ENCODE assay signal across 9 cellular contexts in genomic region chr15:52078876-52079700, GRCh38. TPM values are rescaled to one million over a fixed set of nuclear protein-coding genes. Genes with fewer than 3 reads are reported as not detected.
A peak's percentile ranks its signal among the peaks of the same experiment; 100 is the strongest.
DNase-seq lines count a peak whose midpoint lies in the region; ATAC-seq and TF ChIP-seq lines count a peak whose summit lies in the region.
"Had no signal": no experiment of that assay in that cellular context is flagged by ENCODE, and none has a peak within 500 bp of the region (broad histone marks: within the 10 kb centered on the region; RNA-seq: fewer than 3 reads in every experiment).

No MANE protein-coding gene starts in this region.

- H3K36me3 Mint-ChIP-seq in CD4-positive, alpha-beta T cell (ENCODE audit: low read depth), result no peaks in the 10 kb centered on the region
- H3K36me3 Mint-ChIP-seq: IgD-negative memory B cell had no signal

- no peaks in the 10 kb centered on the region for H3K9me3 ChIP-seq in CD4-positive, alpha-beta T cell (ENCODE audit: control insufficient read depth, low read length)
- no peaks in the 10 kb centered on the region for H3K9me3 ChIP-seq in suprapubic skin

- H3K27ac ChIP-seq in CD4-positive, alpha-beta T cell (ENCODE audit: low read depth, low read length), result no peak overlapping the region
- peak overlapping the region; percentile 91 for H3K27ac ChIP-seq in suprapubic skin

- peaks cover 32% of the 10 kb centered on the region for H3K4me1 ChIP-seq in suprapubic skin

- TF ChIP-seq POLR2A in suprapubic skin (IDR thresholded peaks at IDR 0.05), result no peak

- peaks cover 12% of the 10 kb centered on the region for H3K4me1 Mint-ChIP-seq in CD4-positive, alpha-beta T cell (ENCODE audit: low read depth)

- no peaks in the 10 kb centered on the region for H3K36me3 ChIP-seq in suprapubic skin

- no peaks in the 10 kb centered on the region for H3K27me3 ChIP-seq in CD4-positive, alpha-beta T cell (ENCODE audit: control insufficient read depth, insufficient read depth, low read length)
- H3K27me3 ChIP-seq in suprapubic skin, result no peaks in the 10 kb centered on the region

- POLR2A ChIA-PET in CD4-positive, alpha-beta T cell (lab: Charles Lee), result interaction anchor here (0.6 to 1.9 kb wide), 5 partner anchors 33 to 107 kb away, joined by 3 to 9 read pairs (median 7); partner anchors contain the start of gene LEO1

- intact Hi-C loops in CD4-positive, alpha-beta T cell (cut with DNase I, micrococcal nuclease), result loop anchor here (1.0 to 5.0 kb wide), 5 partner anchors 59 to 187 kb away; no protein-coding TSS in a partner anchor

- no peaks in the 10 kb centered on the region for H3K27me3 Mint-ChIP-seq in CD4-positive, alpha-beta T cell

- no peak overlapping the region for H3K4me3 Mint-ChIP-seq in CD4-positive, alpha-beta T cell
- H3K4me3 Mint-ChIP-seq: IgD-negative memory B cell had no signal

- H3K4me3 ChIP-seq in HFF-Myc (replicated peaks; ENCODE audit: low read depth, low read length) (no peak overlapping the region), fibroblast of villous mesenchyme (ENCODE audit: low read depth, low read length) (no peak overlapping the region), suprapubic skin (no peak overlapping the region)

- CTCF ChIA-PET in CD4-positive, alpha-beta T cell (lab: Charles Lee), result interaction anchor here (0.6 to 1.4 kb wide), 13 partner anchors 9 to 162 kb away, joined by 3 to 10 read pairs (median 4); partner anchors contain the start of genes LEO1 and MAPK6

- no peaks in the 10 kb centered on the region for H3K9me3 Mint-ChIP-seq in CD4-positive, alpha-beta T cell
- H3K9me3 Mint-ChIP-seq: IgD-negative memory B cell had no signal

- peak; percentile 91 for ATAC-seq in CD4-positive, alpha-beta T cell (ENCODE audit: poor library complexity)
- ATAC-seq in GM21576 (IDR thresholded peaks at IDR 0.05; ENCODE audit: unreplicated experiment), result no peak

- H3K27ac Mint-ChIP-seq in CD4-positive, alpha-beta T cell, result no peak overlapping the region
- H3K27ac Mint-ChIP-seq: IgD-negative memory B cell had no signal

- peak; percentile 83 for TF ChIP-seq CTCF in CD4-positive, alpha-beta T cell (IDR thresholded peaks at IDR 0.05)
- TF ChIP-seq CTCF in HFF-Myc (IDR thresholded peaks at IDR 0.05; ENCODE audit: low read depth, low read length, missing control alignments) (peak; percentile 92), fibroblast of villous mesenchyme (IDR thresholded peaks at IDR 0.05; ENCODE audit: insufficient read depth, low read depth, low read length) (peak; percentile 89), suprapubic skin (IDR thresholded peaks at IDR 0.05) (peak; percentile 68 to 79)

- 60% methylated on average over 13 of the region's 13 CpGs for WGBS in suprapubic skin

- no peak for TF ChIP-seq EP300 in suprapubic skin (IDR thresholded peaks at IDR 0.05)

- DNase-seq in CD4-positive, alpha-beta T cell, result peak; percentile 75 to 89 (median 80)
- DNase-seq in HFF-Myc (ENCODE audit: extremely low read depth, low read depth) (no peak), RPMI8226 (peak; percentile 91), fibroblast of villous mesenchyme (ENCODE audit: low read depth) (peak; percentile 78), nucleus accumbens (lab: John Stamatoyannopoulos, UW) (peak in 49 of 56 donors; percentile 12 to 85 (median 44)), suprapubic skin (ENCODE audit: low spot score in 2 of 2) (peak; percentile 83 to 88)
- DNase-seq in activated T-helper 1 cell treated with anti-CD3 and anti-CD28 coated beads, Interleukin-2, amount 50 U/mL, for 16 hours (ENCODE audit: low read depth in 1 of 2, low spot score in 1 of 2), result peak; percentile 68 to 72

RNA-seq across cellular contexts. Expression of gene BCL2L10, which starts 33.5 kb away (rescaled TPM):
- total RNA-seq in CD4-positive, alpha-beta T cell, result under 1 TPM; 0.20 to 0.55 TPM
- total RNA-seq in fibroblast of villous mesenchyme (0.64 and 3.5 TPM in 2 replicates), suprapubic skin (10 to 100 TPM in 3 of 4 donors, 1 to 10 TPM in 1; 9.3 to 18.1 (median 15.1) TPM)
